In genomic region chr14:74493343-74494261, GRCh38 we compare ENCODE assay signal across 8 cellular contexts. TPM values are rescaled to one million over a fixed set of nuclear protein-coding genes. Genes with fewer than 3 reads are reported as not detected.
DNase-seq lines count a peak whose midpoint lies in the region; ATAC-seq, FAIRE-seq and TF ChIP-seq lines count a peak whose summit lies in the region.

ISCA2 (plus strand) TSS chr14:74493765; CDS start chr14:74493775, 10 bp downstream.

- FAIRE-seq in bronchial epithelial cell (lab: Jason Lieb, UNC), result no peak

- peaks cover 2% of the 10 kb centered on the region for H3K36me3 ChIP-seq in bronchial epithelial cell (ENCODE audit: control insufficient read depth, insufficient read depth, low read length)

- CTCF ChIA-PET in AG04449 (lab: Yijun Ruan, JAX), result interaction anchor here (0.6 to 0.9 kb wide), 2 partner anchors 9 to 15 kb away, joined by 3 read pairs; no protein-coding TSS in a partner anchor

- H3K27me3 ChIP-seq in bronchial epithelial cell (ENCODE audit: control insufficient read depth, insufficient read depth, low read length), result no peaks in the 10 kb centered on the region

- H3K4me3 ChIP-seq in AG04449 (ENCODE audit: low read depth, low read length) (peak within 1 kb of the TSS; percentile 99), WI38 (ENCODE audit: low read depth, low read length) (peak within 1 kb of the TSS; percentile 85), bronchial epithelial cell (ENCODE audit: low read depth, low read length) (peak within 1 kb of the TSS; percentile 88)

- ATAC-seq in GM18907 (IDR thresholded peaks at IDR 0.05; ENCODE audit: unreplicated experiment) (peak; percentile 86), HG03159 (IDR thresholded peaks at IDR 0.05; ENCODE audit: unreplicated experiment) (peak; percentile 84)

- TF ChIP-seq CTCF in AG04449 (IDR thresholded peaks at IDR 0.05; ENCODE audit: insufficient read depth, low read length, missing control alignments) (no peak), WI38 (IDR thresholded peaks at IDR 0.05; ENCODE audit: low read depth, low read length) (no peak), bronchial epithelial cell (IDR thresholded peaks at IDR 0.05; ENCODE audit: insufficient read depth, low read length, severe bottlenecking) (no peak)

- DNase-seq in AG04449 (ENCODE audit: low read depth, low spot score) (peak; percentile 93), NCI-H2227 treated with DMSO at 0.1 percent for 48 hours (lab: John Stamatoyannopoulos, UW) (peak; percentile 98), bronchial epithelial cell (ENCODE audit: low read depth) (peak; percentile 95), iPS-NIHi7 (ENCODE audit: extremely low spot score) (peak; percentile 99), smooth muscle cell of the brain vasculature (ENCODE audit: low read depth, low spot score) (peak; percentile 99)

- POLR2A ChIA-PET in AG04449 (lab: Yijun Ruan, JAX), result interaction anchor here (0.6 to 1.2 kb wide), 6 partner anchors 8 to 125 kb away, joined by 3 to 5 read pairs (median 4); no protein-coding TSS in a partner anchor

RNA-seq across cellular contexts. Expression of gene ISCA2, which starts in this region (rescaled TPM):
- 8.6 and 11.3 TPM in 2 replicates for total RNA-seq in bronchial epithelial cell

Comparison
In these comparisons a context has a peak if more than half of its experiments do, and no peak if none do; other contexts are left out.
1. Peak in every context shown above with its lines: DNase-seq, ATAC-seq and H3K4me3 ChIP-seq.